ENCODE assay signal across 2 cellular contexts in genomic region chrX:153110735-153111134, GRCh38. TPM values are rescaled to one million over a fixed set of nuclear protein-coding genes. Genes with fewer than 3 reads are reported as not detected.
"Had no signal": no experiment of that assay in that cellular context is flagged by ENCODE, and none has a peak within 500 bp of the region (broad histone marks: within the 10 kb centered on the region; RNA-seq: fewer than 3 reads in every experiment).

No MANE protein-coding gene starts in this region.

RNA-seq across cellular contexts. Expression of gene PNMA3, which starts 54.5 kb away (rescaled TPM):
- total RNA-seq: G401, GM12878 had no signal
